In the genomic region with DNA sequence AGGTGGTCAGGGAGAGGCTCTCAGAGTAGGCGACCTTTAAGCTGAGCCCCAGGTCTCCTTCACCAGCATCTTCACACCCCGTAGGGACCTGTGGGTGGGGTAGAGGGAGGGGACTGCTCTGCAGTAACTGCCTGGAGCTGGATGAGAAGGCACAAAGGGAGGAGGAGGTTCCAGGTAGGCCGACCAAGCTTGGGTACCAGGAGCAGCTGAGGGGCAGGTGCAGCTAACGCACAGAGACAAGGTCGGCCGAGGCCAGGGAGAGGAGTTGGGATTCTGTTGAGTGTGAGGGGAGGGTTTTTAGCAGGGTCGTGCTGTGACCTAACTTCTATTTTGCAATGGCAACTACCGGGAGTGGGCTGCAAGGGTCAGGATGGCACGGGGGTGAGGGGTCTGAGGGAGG, we compare ENCODE assay signal across 21 cellular contexts. TPM values are rescaled to one million over a fixed set of nuclear protein-coding genes. Genes with fewer than 3 reads are reported as not detected.
DNase-seq lines count a peak whose midpoint lies in the region; ATAC-seq, FAIRE-seq and TF ChIP-seq lines count a peak whose summit lies in the region.
"Had no signal": no experiment of that assay in that cellular context is flagged by ENCODE, and none has a peak within 500 bp of the region (broad histone marks: within the 10 kb centered on the region; RNA-seq: fewer than 3 reads in every experiment).

No MANE protein-coding gene starts in this region.

- BruUV-seq in HepG2 (replicated peaks; lab: Mats Ljungman, UMichigan): no TSS peak

- H2BK20ac ChIP-seq in H1 (ENCODE audit: low read length): no peak overlapping the region

- ATAC-seq in HepG2 (no peak), GM21515 (IDR thresholded peaks at IDR 0.05; ENCODE audit: unreplicated experiment) (no peak)

- H2BK120ac ChIP-seq in H1 (replicated peaks; ENCODE audit: low read depth, low read length): no peak overlapping the region
- H2BK120ac ChIP-seq in neuronal stem cell (ENCODE audit: low read depth, low read length): no peak overlapping the region

- peak overlapping the region; percentile 27 for H3K27ac Mint-ChIP-seq in activated T-helper 1 cell treated with anti-CD3 and anti-CD28 coated beads, Interleukin-12 subunit alpha, Interleukin-12 subunit beta, Interleukin-2, Interleukin-4 antibody, amounts not matched to agents 30 ng/mL and 10 ng/mL and 1 ng/mL, durations not matched to agents 14 hours and 24 hours and 36 hours
- no peak overlapping the region for H3K27ac Mint-ChIP-seq in HFFc6
- H3K27ac Mint-ChIP-seq: CD4-positive, alpha-beta T cell; IgD-negative memory B cell had no signal

- H3K23ac ChIP-seq in H1 (ENCODE audit: insufficient read length) (no peak overlapping the region), neuronal stem cell (ENCODE audit: low read depth, low read length, poor library complexity) (peak overlapping the region; percentile 48)

- peaks cover 0 to 3% of the 10 kb centered on the region in 2 experiments for H4K20me1 ChIP-seq in H1 (replicated peaks in 1 of 2; ENCODE audit: control insufficient read depth in 1 of 2, insufficient read depth in 2 of 2, low read length in 2 of 2)
- H4K20me1 ChIP-seq in HepG2 (ENCODE audit: insufficient read depth, low read length): no peaks in the 10 kb centered on the region; the same call in 1 of the 2 replicates

- H2BK15ac ChIP-seq in H1 (ENCODE audit: low read length): no peak overlapping the region
- H2BK15ac ChIP-seq in neuronal stem cell (ENCODE audit: low read length): no peak overlapping the region

- H3K23me2 ChIP-seq in H1 (ENCODE audit: low read depth, low read length): no peaks in the 10 kb centered on the region

- TF ChIP-seq POLR2A in H1 (IDR thresholded peaks at IDR 0.05; ENCODE audit: control extremely low read depth in 1 of 2, low read depth in 2 of 2, low read length in 2 of 2) (no peak), HepG2 (IDR thresholded peaks at IDR 0.05; ENCODE audit: insufficient read depth in 1 of 2, low read depth in 2 of 2, low read length in 2 of 2) (no peak)

- no peak for TF ChIP-seq CTCF in H1 (IDR thresholded peaks at IDR 0.05; ENCODE audit: control extremely low read depth in 1 of 3, insufficient read depth in 1 of 3, low read depth in 1 of 3, low read length in 3 of 3)
- no peak for TF ChIP-seq CTCF in HepG2 (CRISPR knock-in tag; IDR thresholded peaks at IDR 0.05)
- no peak for TF ChIP-seq CTCF in HFFc6 (IDR thresholded peaks at IDR 0.05)

- H2BK5ac ChIP-seq in H1 (ENCODE audit: low read depth, low read length): no peak overlapping the region; the same call in 1 of the 2 replicates
- H2BK5ac ChIP-seq in neuronal stem cell (ENCODE audit: low read length): no peak overlapping the region

- H2AFZ ChIP-seq in H1 (ENCODE audit: low read length): no peak overlapping the region
- H2AFZ ChIP-seq in neuronal stem cell (ENCODE audit: low read length): no peak overlapping the region
- no peak overlapping the region for H2AFZ ChIP-seq in HepG2 (ENCODE audit: low read length)
- H2AFZ ChIP-seq: GM23248 had no signal

- intact Hi-C loops in activated T-helper 1 cell treated with anti-CD3 and anti-CD28 coated beads, Interleukin-12 subunit alpha, Interleukin-12 subunit beta, Interleukin-2, Interleukin-4 antibody, amounts not matched to agents 30 ng/mL and 10 ng/mL and 1 ng/mL, durations not matched to agents 14 hours and 24 hours and 36 hours (cut with micrococcal nuclease): loop anchor here (5.0 kb wide), 1 partner anchor 649 kb away; no protein-coding TSS in a partner anchor
- intact Hi-C loops in HepG2 (cut with micrococcal nuclease; ENCODE audit: unreplicated experiment): no loop called here

- H3K9me3 ChIP-seq in H1 (ENCODE audit: insufficient read depth in 2 of 2, low read depth in 1 of 2, low read length in 1 of 2) (no peaks in the 10 kb centered on the region), neuronal stem cell (replicated peaks in 1 of 2; ENCODE audit: control insufficient read depth in 2 of 2, insufficient read depth in 1 of 2, low read depth in 1 of 2, low read length in 2 of 2) (no peaks in the 10 kb centered on the region), HepG2 (ENCODE audit: low read length) (no peaks in the 10 kb centered on the region)
- H3K9me3 ChIP-seq: BE2C, Caco-2 had no signal

- POLR2A ChIA-PET in H1 (lab: Charles Lee; ENCODE audit: partially characterized antibody) (interaction anchor here (0.6 kb wide), 1 partner anchor 233 kb away, joined by 3 read pairs; no protein-coding TSS in a partner anchor), HepG2 (lab: Yijun Ruan, JAX) (no interaction called here)

- H3K9me3 Mint-ChIP-seq in activated T-helper 1 cell treated with anti-CD3 and anti-CD28 coated beads, Interleukin-12 subunit alpha, Interleukin-12 subunit beta, Interleukin-2, Interleukin-4 antibody, amounts not matched to agents 30 ng/mL and 10 ng/mL and 1 ng/mL, durations not matched to agents 14 hours and 24 hours and 36 hours: no peaks in the 10 kb centered on the region
- no peaks in the 10 kb centered on the region for H3K9me3 Mint-ChIP-seq in HFFc6
- H3K9me3 Mint-ChIP-seq: CD4-positive, alpha-beta T cell had no signal

- peaks cover 17% of the 10 kb centered on the region for H3K27me3 Mint-ChIP-seq in activated T-helper 1 cell treated with anti-CD3 and anti-CD28 coated beads, Interleukin-12 subunit alpha, Interleukin-12 subunit beta, Interleukin-2, Interleukin-4 antibody, amounts not matched to agents 30 ng/mL and 10 ng/mL and 1 ng/mL, durations not matched to agents 14 hours and 24 hours and 36 hours (ENCODE audit: insufficient read depth)
- peaks cover 42% of the 10 kb centered on the region for H3K27me3 Mint-ChIP-seq in HFFc6 (ENCODE audit: insufficient read depth)

- H3K4me1 ChIP-seq in H1 (replicated peaks in 1 of 4; ENCODE audit: control insufficient read depth in 3 of 4, insufficient read depth in 4 of 4, low read length in 3 of 4) (no peaks in the 10 kb centered on the region; a peak in 1 of 7 replicates), neuronal stem cell (ENCODE audit: control insufficient read depth in 2 of 2, insufficient read depth in 1 of 2, low read depth in 1 of 2, low read length in 2 of 2) (peaks cover 0 to 2% of the 10 kb centered on the region in 2 donors), HepG2 (ENCODE audit: insufficient read depth, low read length) (peaks cover 8% of the 10 kb centered on the region)
- H3K4me1 ChIP-seq: BE2C had no signal

- H3K18ac ChIP-seq in H1 (ENCODE audit: extremely low read depth, low read length) (no peak overlapping the region), neuronal stem cell (ENCODE audit: low read length) (no peak overlapping the region)

- no peak overlapping the region for H3K4me3 Mint-ChIP-seq in activated T-helper 1 cell treated with anti-CD3 and anti-CD28 coated beads, Interleukin-12 subunit alpha, Interleukin-12 subunit beta, Interleukin-2, Interleukin-4 antibody, amounts not matched to agents 30 ng/mL and 10 ng/mL and 1 ng/mL, durations not matched to agents 14 hours and 24 hours and 36 hours
- H3K4me3 Mint-ChIP-seq in HFFc6: no peak overlapping the region
- H3K4me3 Mint-ChIP-seq: CD4-positive, alpha-beta T cell; IgD-negative memory B cell had no signal

- H2AK5ac ChIP-seq in H1 (ENCODE audit: low read depth, low read length) (0 out of 2 replicates have a peak overlapping the region, but pooled peaks have one; percentile 9), neuronal stem cell (ENCODE audit: low read depth, low read length) (peak overlapping the region; percentile 17)

- H3K36me3 ChIP-seq in H1 (ENCODE audit: control insufficient read depth in 2 of 4, insufficient read depth in 4 of 4, low read length in 3 of 4) (no peaks in the 10 kb centered on the region), neuronal stem cell (replicated peaks in 1 of 2; ENCODE audit: control insufficient read depth in 2 of 2, insufficient read depth in 2 of 2, low read length in 2 of 2) (no peaks in the 10 kb centered on the region), HepG2 (replicated peaks in 1 of 2; ENCODE audit: control insufficient read depth in 1 of 2, insufficient read depth in 2 of 2, low read length in 2 of 2) (no peaks in the 10 kb centered on the region)
- H3K36me3 ChIP-seq: BE2C had no signal

- FAIRE-seq in H1 (lab: Jason Lieb, UNC) (no peak), HepG2 (lab: Jason Lieb, UNC) (no peak)
- FAIRE-seq: A204.1, D721Med, G401.6, GM12891, GM19239, H54, HTR-8/SVneo had no signal

- H3K4me3 ChIP-seq in H1 (ENCODE audit: extremely low read depth in 1 of 4, insufficient read depth in 2 of 4, low read depth in 3 of 4, low read length in 4 of 4): no peak overlapping the region
- no peak overlapping the region for H3K4me3 ChIP-seq in neuronal stem cell (ENCODE audit: low read length in 2 of 2)
- no peak overlapping the region for H3K4me3 ChIP-seq in HepG2 (replicated peaks in 1 of 3; ENCODE audit: insufficient read depth in 1 of 3, low read depth in 2 of 3, low read length in 3 of 3)
- H3K4me3 ChIP-seq: GM23248 had no signal

- no peak overlapping the region for H3K56ac ChIP-seq in H1 (replicated peaks; ENCODE audit: insufficient read length, low read depth, low read length)

- 84% methylated on average over 8 of the region's 9 CpGs; no CpG with 5 or more reads in 1 of the 2 experiments for WGBS in H1 (ENCODE audit: extremely low coverage in 1 of 2, insufficient coverage in 1 of 2, insufficient read length in 1 of 2, insufficient replicate concordance in 2 of 2, low coverage in 1 of 2, low lambda C conversion rate in 2 of 2, missing lambda C conversion rate in 1 of 2), 2 experiments
- no CpG with 5 or more reads among the region's 9 CpGs for WGBS in neuronal stem cell (ENCODE audit: extremely low coverage in 2 of 2, insufficient read length in 2 of 2, insufficient replicate concordance in 1 of 2), 2 donors
- WGBS in HepG2 (ENCODE audit: low lambda C conversion rate): 38% methylated on average over 7 of the region's 9 CpGs

- H4K91ac ChIP-seq in H1 (replicated peaks; ENCODE audit: insufficient read length, low read length): no peak overlapping the region
- H4K91ac ChIP-seq in neuronal stem cell (ENCODE audit: low read depth, low read length, poor library complexity): no peak overlapping the region

- H3K4me1 Mint-ChIP-seq in activated T-helper 1 cell treated with anti-CD3 and anti-CD28 coated beads, Interleukin-12 subunit alpha, Interleukin-12 subunit beta, Interleukin-2, Interleukin-4 antibody, amounts not matched to agents 30 ng/mL and 10 ng/mL and 1 ng/mL, durations not matched to agents 14 hours and 24 hours and 36 hours (ENCODE audit: low read depth): no peaks in the 10 kb centered on the region
- H3K4me1 Mint-ChIP-seq in HFFc6 (ENCODE audit: low read depth): peaks cover 3% of the 10 kb centered on the region

- TF ChIP-seq EP300 in H1 (IDR thresholded peaks at IDR 0.05; ENCODE audit: borderline replicate concordance in 1 of 2, low read depth in 2 of 2, low read length in 2 of 2): no peak
- no peak for TF ChIP-seq EP300 in HepG2 (IDR thresholded peaks at IDR 0.05; ENCODE audit: low read depth in 2 of 2, low read length in 2 of 2)
- no peak for TF ChIP-seq EP300 in HepG2 (CRISPR knock-in tag; IDR thresholded peaks at IDR 0.05; ENCODE audit: borderline replicate concordance)

- no peaks in the 10 kb centered on the region for H3K36me3 Mint-ChIP-seq in activated T-helper 1 cell treated with anti-CD3 and anti-CD28 coated beads, Interleukin-12 subunit alpha, Interleukin-12 subunit beta, Interleukin-2, Interleukin-4 antibody, amounts not matched to agents 30 ng/mL and 10 ng/mL and 1 ng/mL, durations not matched to agents 14 hours and 24 hours and 36 hours (ENCODE audit: low read depth)
- H3K36me3 Mint-ChIP-seq in HFFc6 (ENCODE audit: low read depth): no peaks in the 10 kb centered on the region
- H3K36me3 Mint-ChIP-seq: IgD-negative memory B cell had no signal

- H3K14ac ChIP-seq in H1 (ENCODE audit: insufficient read length) (no peak overlapping the region), neuronal stem cell (ENCODE audit: low read length) (no peak overlapping the region)

- H3K9ac ChIP-seq in H1 (replicated peaks in 1 of 4; ENCODE audit: extremely low read depth in 1 of 4, low read depth in 3 of 4, low read length in 3 of 4) (no peak overlapping the region), neuronal stem cell (ENCODE audit: low read depth, low read length, poor library complexity) (no peak overlapping the region), HepG2 (ENCODE audit: insufficient read depth, low read depth, low read length) (no peak overlapping the region)
- H3K9ac ChIP-seq: GM23248 had no signal

- no peak for TF ChIP-seq RAD21 in H1 (IDR thresholded peaks at IDR 0.05 in 1 of 2, conservative IDR thresholded peaks at IDR 0.05 in 1 of 2; ENCODE audit: low read depth in 2 of 2, low read length in 2 of 2)
- TF ChIP-seq RAD21 in HepG2 (CRISPR knock-in tag; IDR thresholded peaks at IDR 0.05): no peak

- no peak overlapping the region for H3K4ac ChIP-seq in H1 (replicated peaks; ENCODE audit: insufficient read length, low read depth, low read length)
- H3K4ac ChIP-seq in neuronal stem cell (ENCODE audit: low read length): no peak overlapping the region

- H2BK12ac ChIP-seq in H1 (ENCODE audit: low read depth, low read length) (no peak overlapping the region), neuronal stem cell (ENCODE audit: low read length) (no peak overlapping the region)

- H4K8ac ChIP-seq in H1 (ENCODE audit: extremely low read depth, insufficient read depth, low read length) (no peak overlapping the region), neuronal stem cell (ENCODE audit: low read depth, low read length) (no peak overlapping the region)

- H3K27me3 ChIP-seq in H1 (replicated peaks in 1 of 4; ENCODE audit: control insufficient read depth in 3 of 4, extremely low read depth in 1 of 4, insufficient read depth in 3 of 4, low read length in 3 of 4) (no peaks in the 10 kb centered on the region), neuronal stem cell (ENCODE audit: control insufficient read depth in 3 of 3, insufficient read depth in 3 of 3, low read depth in 1 of 3, low read length in 3 of 3) (peaks cover 0 to 64% (median 5%) of the 10 kb centered on the region in 3 experiments), HepG2 (ENCODE audit: control insufficient read depth in 1 of 2, insufficient read depth in 2 of 2, low read length in 2 of 2) (peaks cover 2 to 9% of the 10 kb centered on the region in 2 experiments; a peak in 2 of 5 replicates)
- H3K27me3 ChIP-seq: BE2C had no signal

- in situ Hi-C loops in HepG2 (cut with HindIII; ENCODE audit: extremely low pct_ligation_motif_present, low pct_unique_long_range_greater_than_20kb): loop anchor here (5.0 kb wide), 1 partner anchor 34 kb away; no protein-coding TSS in a partner anchor

- CTCF ChIA-PET in H1 (lab: Charles Lee; ENCODE audit: partially characterized antibody): interaction anchor here (0.7 to 13.1 kb wide), 14 partner anchors 11 to 342 kb away, joined by 3 to 280 read pairs (median 10); a partner anchor contains a TSS
- CTCF ChIA-PET in HepG2 (lab: Yijun Ruan, JAX; ENCODE audit: low intra/inter-chr PET ratio, low total read pairs): no interaction called here

- H3K79me2 ChIP-seq in H1 (ENCODE audit: control insufficient read depth in 1 of 2, insufficient read depth in 2 of 2, low read length in 2 of 2) (no peaks in the 10 kb centered on the region), HepG2 (ENCODE audit: insufficient read depth, low read length) (no peaks in the 10 kb centered on the region)

- H3K4me2 ChIP-seq in H1 (ENCODE audit: insufficient read depth in 1 of 2, low read depth in 2 of 2, low read length in 2 of 2) (no peak overlapping the region), neuronal stem cell (ENCODE audit: insufficient read depth, low read length, poor library complexity, severe bottlenecking) (no peak overlapping the region), HepG2 (ENCODE audit: low read depth, low read length) (no peak overlapping the region)

- no peak overlapping the region for H3K27ac ChIP-seq in H1 (ENCODE audit: low read depth, low read length)
- H3K27ac ChIP-seq in neuronal stem cell (replicated peaks; ENCODE audit: low read length): no peak overlapping the region
- H3K27ac ChIP-seq in HepG2 (ENCODE audit: extremely low read length, insufficient read depth, low read length): no peak overlapping the region
- H3K27ac ChIP-seq: C4-2B, GM23248 had no signal

- H3K79me1 ChIP-seq in H1 (ENCODE audit: low read depth, low read length): no peaks in the 10 kb centered on the region
- no peaks in the 10 kb centered on the region for H3K79me1 ChIP-seq in neuronal stem cell (ENCODE audit: low read depth, low read length)

- H4K5ac ChIP-seq in H1 (ENCODE audit: insufficient read length, low read depth, low read length): no peak overlapping the region

- no peak for DNase-seq in activated T-helper 1 cell treated with anti-CD3 and anti-CD28 coated beads, Interleukin-12 subunit alpha, Interleukin-12 subunit beta, Interleukin-2, Interleukin-4 antibody, amounts not matched to agents 30 ng/mL and 10 ng/mL and 1 ng/mL, durations not matched to agents 14 hours and 24 hours and 36 hours (ENCODE audit: low spot score)
- DNase-seq in H1 (ENCODE audit: low read depth in 1 of 2, low spot score in 2 of 2): no peak
- no peak for DNase-seq in neuronal stem cell (ENCODE audit: low spot score)
- no peak for DNase-seq in HepG2 (ENCODE audit: low spot score)
- no peak for DNase-seq in HFFc6
- DNase-seq: ACHN; BE2C; Caco-2; CD4-positive, alpha-beta T cell; GM23248; HCEC 1CT had no signal

RNA-seq across cellular contexts. Expression of a gene that starts 5.9 kb away (rescaled TPM):
- total RNA-seq in activated T-helper 1 cell treated with anti-CD3 and anti-CD28 coated beads, Interleukin-12 subunit alpha, Interleukin-12 subunit beta, Interleukin-2, Interleukin-4 antibody, amounts not matched to agents 30 ng/mL and 10 ng/mL and 1 ng/mL, durations not matched to agents 14 hours and 24 hours and 36 hours: not detected in 2 replicates
- total RNA-seq in H1 (2021; fragmentation: NEBNext Ultra II Directional; extraction: Animal tissue kit (Norgen Biotek cat#: 25700)): 6.4 and 6.9 TPM in 2 replicates
- polyA plus RNA-seq in H1 (2011; rRNA removed) (2.5 and 3.5 TPM in 2 replicates), HepG2 (2011; rRNA removed) (0.11 and 0.14 TPM in 2 replicates)
- 3.7 TPM for polyA plus RNA-seq in H1 (2011; cell fraction: cytosol; rRNA removed)
- polyA plus RNA-seq in H1 (2011; cell fraction: nucleus; rRNA removed): 25.9 TPM
- polyA plus RNA-seq in H1 (2012, experiment 1 of 2): 4.3 to 7.8 TPM (median 5.2 TPM) in 4 replicates
- 1.2 TPM for polyA plus RNA-seq in H1 (2012, experiment 2 of 2)
- polyA plus RNA-seq in H1 (2013, experiment 1 of 2): 2.0 TPM
- 1.8 TPM for polyA plus RNA-seq in H1 (2013, experiment 2 of 2)
- 1.9 and 4.6 TPM in 2 replicates for polyA minus RNA-seq in H1 (2011; rRNA and poly(A)+ RNA removed)
- polyA minus RNA-seq in H1 (2011; cell fraction: cytosol; rRNA and poly(A)+ RNA removed): 1.8 TPM
- polyA minus RNA-seq in H1 (2011; cell fraction: nucleus; rRNA and poly(A)+ RNA removed): 9.1 TPM
- polyA plus RNA-seq in neuronal stem cell (2013, experiment 1 of 2): 0.77 TPM
- polyA plus RNA-seq in neuronal stem cell (2013, experiment 2 of 2): 0.62 TPM
- 0.08 and 0.24 TPM in 2 replicates for total RNA-seq in HepG2 (2016; rRNA removed; fragmentation: Illumina TruSeq; extraction: Trizol)
- total RNA-seq in HepG2 (2016; cell fraction: cytosol; rRNA removed; fragmentation: Illumina TruSeq; extraction: Trizol; ENCODE audit: low read depth): 0.09 and 0.10 TPM in 2 replicates
- 0.26 TPM in 1 of 2 replicates, not detected in the other for total RNA-seq in HepG2 (2016; cell fraction: insoluble cytoplasmic fraction; rRNA removed; fragmentation: Illumina TruSeq; extraction: Trizol)
- total RNA-seq in HepG2 (2016; cell fraction: membrane; rRNA removed; fragmentation: Illumina TruSeq; extraction: Trizol): 0.09 and 0.55 TPM in 2 replicates
- 0.25 and 0.53 TPM in 2 replicates for total RNA-seq in HepG2 (2016; cell fraction: nucleus; rRNA removed; fragmentation: Illumina TruSeq; extraction: Trizol)
- 0.01 and 0.03 TPM in 2 replicates for polyA plus RNA-seq in HepG2 (2011; cell fraction: cytosol; rRNA removed)
- 0.36 and 0.40 TPM in 2 replicates for polyA plus RNA-seq in HepG2 (2011; cell fraction: nucleus; rRNA removed)
- 0.12 TPM in 2 replicates for polyA plus RNA-seq in HepG2 (2012)
- polyA plus RNA-seq in HepG2 (2016; cell fraction: cytosol; fragmentation: Illumina TruSeq; extraction: Trizol; ENCODE audit: low read depth): 0.02 and 0.08 TPM in 2 replicates
- polyA plus RNA-seq in HepG2 (2016; cell fraction: insoluble cytoplasmic fraction; fragmentation: Illumina TruSeq; extraction: Trizol; ENCODE audit: low read depth): not detected in 2 replicates
- 0.14 and 0.16 TPM in 2 replicates for polyA plus RNA-seq in HepG2 (2016; cell fraction: membrane; fragmentation: Illumina TruSeq; extraction: Trizol; ENCODE audit: low read depth)
- polyA plus RNA-seq in HepG2 (2016; cell fraction: nucleus; fragmentation: Illumina TruSeq; extraction: Trizol; ENCODE audit: insufficient read depth, low read depth): 0.56 and 0.57 TPM in 2 replicates
- 0.04 and 0.58 TPM in 2 replicates for polyA minus RNA-seq in HepG2 (2011; rRNA and poly(A)+ RNA removed; ENCODE audit: low replicate concordance)
- polyA minus RNA-seq in HepG2 (2011; cell fraction: cytosol; rRNA and poly(A)+ RNA removed): not detected in 2 replicates
- polyA minus RNA-seq in HepG2 (2011; cell fraction: nucleus; rRNA and poly(A)+ RNA removed): 0.12 and 0.26 TPM in 2 replicates
- under 1 TPM in 4 of 6 experiments, not detected in 2; 0.05 to 0.25 (median 0.13) TPM for total RNA-seq in HFFc6 (2021; fragmentation: NEBNext Ultra II Directional; extraction: Animal tissue kit (Norgen Biotek cat#: 25700))
- total RNA-seq: CD4-positive, alpha-beta T cell had no signal
- polyA plus RNA-seq: IgD-negative memory B cell had no signal
